ENCODE assay signal across 22 cellular contexts in genomic region chr19:46474211-46474610, GRCh38. TPM values are rescaled to one million over a fixed set of nuclear protein-coding genes. Genes with fewer than 3 reads are reported as not detected.
"Had no signal": no experiment of that assay in that cellular context is flagged by ENCODE, and none has a peak within 500 bp of the region (broad histone marks: within the 10 kb centered on the region; RNA-seq: fewer than 3 reads in every experiment).

No MANE protein-coding gene starts in this region.

- H3K4me3 ChIP-seq: body of pancreas, heart left ventricle, left lung, psoas muscle, sigmoid colon, vagina had no signal

- H3K9me3 ChIP-seq: body of pancreas, heart left ventricle, left lung, psoas muscle, sigmoid colon, vagina had no signal

- H3K9me3 Mint-ChIP-seq: activated CD4-positive, alpha-beta memory T cell treated with anti-CD3 and anti-CD28 coated beads for 36 hours; activated naive CD4-positive, alpha-beta T cell treated with anti-CD3 and anti-CD28 coated beads, Interleukin-2, amount 50 U/mL, for 72 hours; activated T-cell treated with anti-CD3 and anti-CD28 coated beads, Interleukin-2, amount 50 U/mL, for 4 hours; dendritic cell treated with granulocyte-macrophage colony-stimulating factor and Interleukin-4, amounts not matched to agents 40 ng/mL and 50 ng/mL, for 4 days; naive thymus-derived CD8-positive, alpha-beta T cell; stimulated activated effector memory CD8-positive, alpha-beta T cell treated with anti-CD3 and anti-CD28 coated beads, Interleukin-12 subunit alpha, Interleukin-12 subunit beta, amount 100 ng/mL, for 72 hours had no signal

- H3K4me3 Mint-ChIP-seq: activated CD4-positive, alpha-beta memory T cell treated with anti-CD3 and anti-CD28 coated beads for 36 hours; activated T-cell treated with anti-CD3 and anti-CD28 coated beads, Interleukin-2, amount 50 U/mL, for 4 hours; dendritic cell treated with granulocyte-macrophage colony-stimulating factor and Interleukin-4, amounts not matched to agents 40 ng/mL and 50 ng/mL, for 4 days; naive thymus-derived CD8-positive, alpha-beta T cell; stimulated activated effector memory CD8-positive, alpha-beta T cell treated with anti-CD3 and anti-CD28 coated beads, Interleukin-12 subunit alpha, Interleukin-12 subunit beta, amount 100 ng/mL, for 72 hours; T-helper 17 cell had no signal

- H3K27ac ChIP-seq: heart left ventricle, left lung, psoas muscle, sigmoid colon, vagina, WERI-Rb-1 had no signal

- H3K27me3 ChIP-seq: body of pancreas, vagina had no signal

- DNase-seq: activated CD4-positive, alpha-beta memory T cell treated with anti-CD3 and anti-CD28 coated beads for 36 hours; activated effector memory CD4-positive, alpha-beta T cell treated with Interleukin-2 at 50 U/mL for 16 hours; activated T-cell treated with anti-CD3 and anti-CD28 coated beads, Interleukin-2, amount 50 U/mL, for 4 hours; amniotic stem cell; cerebellar nuclear complex; effector memory CD4-positive, alpha-beta T cell; heart left ventricle; left lung; mesenchymal stem cell; naive thymus-derived CD8-positive, alpha-beta T cell; psoas muscle; sigmoid colon; stimulated activated CD4-positive, alpha-beta T cell treated with anti-CD3 and anti-CD28 coated beads, Interleukin-2, amount 100 ng/mL, for 24 hours; T-helper 17 cell; WERI-Rb-1 had no signal

- H3K36me3 ChIP-seq: heart left ventricle, left lung, sigmoid colon, vagina had no signal

- H3K36me3 Mint-ChIP-seq: activated CD4-positive, alpha-beta memory T cell treated with anti-CD3 and anti-CD28 coated beads for 36 hours; activated naive CD4-positive, alpha-beta T cell treated with anti-CD3 and anti-CD28 coated beads, Interleukin-2, amount 50 U/mL, for 72 hours; stimulated activated effector memory CD8-positive, alpha-beta T cell treated with anti-CD3 and anti-CD28 coated beads, Interleukin-12 subunit alpha, Interleukin-12 subunit beta, amount 100 ng/mL, for 72 hours had no signal

- ATAC-seq: activated naive CD4-positive, alpha-beta T cell treated with anti-CD3 and anti-CD28 coated beads, Interleukin-2, amount 50 U/mL, for 72 hours; activated T-cell treated with anti-CD3 and anti-CD28 coated beads, Interleukin-2, amount 50 U/mL, for 4 hours; body of pancreas; heart left ventricle; naive thymus-derived CD8-positive, alpha-beta T cell; psoas muscle; stimulated activated effector memory CD8-positive, alpha-beta T cell treated with anti-CD3 and anti-CD28 coated beads, Interleukin-12 subunit alpha, Interleukin-12 subunit beta, amount 100 ng/mL, for 72 hours; T-helper 17 cell had no signal

- H3K27ac Mint-ChIP-seq: activated CD4-positive, alpha-beta memory T cell treated with anti-CD3 and anti-CD28 coated beads for 36 hours; activated naive CD4-positive, alpha-beta T cell treated with anti-CD3 and anti-CD28 coated beads, Interleukin-2, amount 50 U/mL, for 72 hours; dendritic cell treated with granulocyte-macrophage colony-stimulating factor and Interleukin-4, amounts not matched to agents 40 ng/mL and 50 ng/mL, for 4 days; naive thymus-derived CD8-positive, alpha-beta T cell; stimulated activated effector memory CD8-positive, alpha-beta T cell treated with anti-CD3 and anti-CD28 coated beads, Interleukin-12 subunit alpha, Interleukin-12 subunit beta, amount 100 ng/mL, for 72 hours had no signal

- FAIRE-seq: frontal cortex, islet of Langerhans had no signal

RNA-seq across cellular contexts. Expression of gene PNMA8A, which starts 2.8 kb away (rescaled TPM):
- total RNA-seq: activated naive CD4-positive, alpha-beta T cell treated with anti-CD3 and anti-CD28 coated beads, Interleukin-2, amount 50 U/mL, for 72 hours; T-helper 17 cell had no signal
- polyA plus RNA-seq: naive thymus-derived CD8-positive, alpha-beta T cell had no signal

RNA-seq across cellular contexts. Expression of gene PNMA8C, which starts 45.5 kb away (rescaled TPM):
- total RNA-seq: activated CD4-positive, alpha-beta memory T cell treated with anti-CD3 and anti-CD28 coated beads for 36 hours; activated naive CD4-positive, alpha-beta T cell treated with anti-CD3 and anti-CD28 coated beads, Interleukin-2, amount 50 U/mL, for 72 hours; activated T-cell treated with anti-CD3 and anti-CD28 coated beads, Interleukin-2, amount 50 U/mL, for 4 hours; body of pancreas; naive thymus-derived CD8-positive, alpha-beta T cell; psoas muscle had no signal
- polyA plus RNA-seq: naive thymus-derived CD8-positive, alpha-beta T cell had no signal
